In genomic region chr14:62084020-62084419, GRCh38 we compare ENCODE assay signal across 24 cellular contexts.
DNase-seq lines count a peak whose midpoint lies in the region; ATAC-seq, FAIRE-seq and TF ChIP-seq lines count a peak whose summit lies in the region.
"Had no signal": no experiment of that assay in that cellular context is flagged by ENCODE, and none has a peak within 500 bp of the region (broad histone marks: within the 10 kb centered on the region; RNA-seq: fewer than 3 reads in every experiment).

No MANE protein-coding gene starts in this region.

- H3K4me3 ChIP-seq in tibial nerve (no peak overlapping the region), psoas muscle (no peak overlapping the region)
- H3K4me3 ChIP-seq: GM12878, K562, Peyer's patch had no signal

- TF ChIP-seq POLR2A in tibial nerve (IDR thresholded peaks at IDR 0.05): no peak

- ATAC-seq in HG03439 (IDR thresholded peaks at IDR 0.05; ENCODE audit: unreplicated experiment): no peak
- no peak for ATAC-seq in psoas muscle
- ATAC-seq: GM12878, K562, Right ventricle myocardium inferior had no signal

- H3K27me3 Mint-ChIP-seq in activated CD4-positive, alpha-beta T cell treated with anti-CD3 and anti-CD28 coated beads, Interleukin-2, amount 10 ng/mL, durations not matched to agents 24 days and 14 days: peaks cover 9% of the 10 kb centered on the region
- H3K27me3 Mint-ChIP-seq: CD4-positive, alpha-beta T cell had no signal

- H3K36me3 Mint-ChIP-seq in activated CD4-positive, alpha-beta T cell treated with anti-CD3 and anti-CD28 coated beads, Interleukin-2, amount 10 ng/mL, durations not matched to agents 24 days and 14 days (ENCODE audit: low read depth): no peaks in the 10 kb centered on the region

- WGBS in tibial nerve, 2 donors: 87 to 91% methylated on average over 17 of the region's 17 CpGs
- 83 to 90% (median 88%) methylated on average over 17 of the region's 17 CpGs for WGBS in psoas muscle, 3 donors

- H3K27ac Mint-ChIP-seq in activated CD4-positive, alpha-beta T cell treated with anti-CD3 and anti-CD28 coated beads, Interleukin-2, amount 10 ng/mL, durations not matched to agents 24 days and 14 days: no peak overlapping the region
- H3K27ac Mint-ChIP-seq: CD4-positive, alpha-beta T cell had no signal

- intact Hi-C loops in activated CD4-positive, alpha-beta T cell treated with anti-CD3 and anti-CD28 coated beads, Interleukin-2, amount 10 ng/mL, durations not matched to agents 24 days and 14 days (cut with micrococcal nuclease): no loop called here
- intact Hi-C loops in psoas muscle (cut with DNase I): no loop called here

- H3K9me3 Mint-ChIP-seq in activated CD4-positive, alpha-beta T cell treated with anti-CD3 and anti-CD28 coated beads, Interleukin-2, amount 10 ng/mL, durations not matched to agents 24 days and 14 days: no peaks in the 10 kb centered on the region

- TF ChIP-seq CTCF in tibial nerve (IDR thresholded peaks at IDR 0.05) (no peak), psoas muscle (IDR thresholded peaks at IDR 0.05) (no peak)

- H3K4me1 Mint-ChIP-seq in activated CD4-positive, alpha-beta T cell treated with anti-CD3 and anti-CD28 coated beads, Interleukin-2, amount 10 ng/mL, durations not matched to agents 24 days and 14 days: peaks cover 3% of the 10 kb centered on the region

- FAIRE-seq in RCC 7860 (lab: Jason Lieb, UNC): no peak
- FAIRE-seq: GM12878, K562 had no signal

- no peaks in the 10 kb centered on the region for H3K27me3 ChIP-seq in tibial nerve
- no peaks in the 10 kb centered on the region for H3K27me3 ChIP-seq in psoas muscle (ENCODE audit: insufficient read depth in 3 of 3, low read length in 2 of 3)
- H3K27me3 ChIP-seq: Peyer's patch had no signal

- H3K36me3 ChIP-seq in tibial nerve: no peaks in the 10 kb centered on the region
- no peaks in the 10 kb centered on the region for H3K36me3 ChIP-seq in psoas muscle (ENCODE audit: insufficient read depth in 1 of 2, low read depth in 1 of 2)
- H3K36me3 ChIP-seq: BE2C, Peyer's patch had no signal

- no peaks in the 10 kb centered on the region for H3K4me1 ChIP-seq in tibial nerve
- H3K4me1 ChIP-seq in psoas muscle: no peaks in the 10 kb centered on the region
- H3K4me1 ChIP-seq: BE2C, Caco-2 had no signal

- H3K9me3 ChIP-seq in tibial nerve: no peaks in the 10 kb centered on the region
- no peaks in the 10 kb centered on the region for H3K9me3 ChIP-seq in psoas muscle
- H3K9me3 ChIP-seq: BE2C, Caco-2, Peyer's patch, SK-N-SH had no signal

- TF ChIP-seq EP300 in tibial nerve (IDR thresholded peaks at IDR 0.05): no peak

- DNase-seq in activated CD4-positive, alpha-beta T cell treated with anti-CD3 and anti-CD28 coated beads, Interleukin-2, amount 10 ng/mL, durations not matched to agents 24 days and 14 days: peak; percentile 28
- no peak for DNase-seq in activated CD4-positive, alpha-beta T cell treated with anti-CD3 and anti-CD28 coated beads for 1 hour
- DNase-seq in caudate nucleus (lab: John Stamatoyannopoulos, UW): peak in 48 of 61 donors; percentile 12 to 76 (median 48)
- DNase-seq in medulla oblongata (ENCODE audit: extremely low spot score): peak; percentile 30
- no peak for DNase-seq in RCC 7860 (ENCODE audit: low spot score)
- no peak for DNase-seq in tibial nerve (ENCODE audit: low spot score in 2 of 2)
- DNase-seq in psoas muscle: no peak
- DNase-seq: 8988T; BE2C; Caco-2; CD4-positive, alpha-beta T cell; EL; H7; NCI-H1436; NCI-H2029; NCI-H510A; NCI-H748 treated with DMSO at 0.1 percent for 48 hours; NK-92 treated with Interleukin-12 subunit alpha and Interleukin-12 subunit beta, amount 100 ng/mL, for 24 hours; Peyer's patch; SK-N-SH had no signal

- H3K27ac ChIP-seq in caudate nucleus (ENCODE audit: low read depth, low read length) (peak overlapping the region; percentile 26), tibial nerve (no peak overlapping the region), psoas muscle (no peak overlapping the region)
- H3K27ac ChIP-seq: Peyer's patch had no signal

- no peak overlapping the region for H3K4me3 Mint-ChIP-seq in activated CD4-positive, alpha-beta T cell treated with anti-CD3 and anti-CD28 coated beads, Interleukin-2, amount 10 ng/mL, durations not matched to agents 24 days and 14 days
- H3K4me3 Mint-ChIP-seq: CD4-positive, alpha-beta T cell had no signal

Comparison
In these comparisons a context has a peak if more than half of its experiments do, and no peak if none do; other contexts are left out.
1. DNase-seq: peak in activated CD4-positive, alpha-beta T cell treated with anti-CD3 and anti-CD28 coated beads, Interleukin-2, amount 10 ng/mL, durations not matched to agents 24 days and 14 days (single experiment), caudate nucleus (48 of 61) and medulla oblongata (single experiment); none in activated CD4-positive, alpha-beta T cell treated with anti-CD3 and anti-CD28 coated beads for 1 hour (single experiment), RCC 7860 (single experiment), tibial nerve (0 of 2) and psoas muscle (0 of 2).